ENCODE assay signal across 8 cellular contexts in the genomic region with DNA sequence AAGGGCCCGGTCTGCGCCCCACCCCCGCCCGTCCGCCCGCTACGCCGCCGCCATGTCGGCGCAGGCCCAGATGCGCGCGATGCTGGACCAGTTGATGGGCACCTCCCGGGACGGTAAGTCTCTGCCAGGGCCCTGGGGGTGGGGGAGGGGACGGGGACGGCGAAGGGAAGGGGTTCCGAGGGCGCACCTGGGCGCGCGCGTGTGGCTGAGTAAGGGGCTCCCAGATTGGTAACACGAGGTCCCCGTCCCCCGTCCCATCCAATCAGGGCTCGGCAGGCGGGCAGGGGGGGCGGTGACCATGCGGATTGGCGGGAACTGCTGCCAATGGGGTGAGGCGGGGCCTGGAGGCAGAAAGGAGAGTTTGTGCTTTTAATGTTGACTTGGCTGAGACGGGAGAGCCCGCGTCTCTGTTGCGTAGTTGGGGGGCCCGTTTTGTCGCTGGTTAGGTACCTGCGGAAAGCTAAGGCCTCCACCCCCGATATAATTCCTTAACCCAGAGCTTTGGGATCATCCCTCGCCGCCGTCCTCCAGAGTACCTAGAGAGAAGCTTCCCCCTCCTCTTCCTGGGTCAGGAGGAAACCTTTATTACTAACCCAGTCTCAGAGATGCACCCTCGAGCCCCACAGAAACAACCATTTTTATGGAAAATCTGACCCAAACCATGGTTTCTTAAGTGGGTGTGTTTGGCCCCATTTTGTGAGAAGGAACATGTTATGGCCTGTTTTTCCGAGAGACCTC. TPM values are rescaled to one million over a fixed set of nuclear protein-coding genes. Genes with fewer than 3 reads are reported as not detected.
A peak's percentile ranks its signal among the peaks of the same experiment; 100 is the strongest.
DNase-seq lines count a peak whose midpoint lies in the region; ATAC-seq and TF ChIP-seq lines count a peak whose summit lies in the region.

No MANE protein-coding gene starts in this region.

- peak overlapping the region; percentile 100 for H3K4me3 ChIP-seq in AG10803 (ENCODE audit: low read length)
- peak overlapping the region; percentile 74 to 99 (median 88) for H3K4me3 ChIP-seq in spleen

- no peaks in the 10 kb centered on the region for H3K27me3 ChIP-seq in spleen (replicated peaks in 1 of 7)

- ATAC-seq in GM19025 (IDR thresholded peaks at IDR 0.05; ENCODE audit: low read depth, unreplicated experiment) (peak; percentile 55), HG03196 (IDR thresholded peaks at IDR 0.05; ENCODE audit: unreplicated experiment) (peak; percentile 71)

- H3K4me1 ChIP-seq in spleen: peaks cover 21 to 65% (median 48%) of the 10 kb centered on the region in 6 donors

- H3K36me3 ChIP-seq in spleen: peaks cover 0 to 29% (median 2%) of the 10 kb centered on the region in 6 donors

- peak overlapping the region; percentile 96 to 100 (median 100) for H3K27ac ChIP-seq in spleen

- peak in 1 of 3 donors; percentile 28 for TF ChIP-seq POLR2A in spleen (IDR thresholded peaks at IDR 0.05)

- peak; percentile 89 for DNase-seq in AG10803 (ENCODE audit: low read depth)
- peak; percentile 97 for DNase-seq in NCI-H345 (lab: John Stamatoyannopoulos, UW)
- peak; percentile 98 for DNase-seq in activated CD4-positive, CD25-positive, alpha-beta regulatory T cell treated with anti-CD3 and anti-CD28 coated beads, Interleukin-2, amount 50 U/mL, for 16 hours (ENCODE audit: low read depth, low spot score)
- peak; percentile 97 for DNase-seq in central memory CD4-positive, alpha-beta T cell
- peak; percentile 95 for DNase-seq in iris pigment epithelial cell (ENCODE audit: low read depth)
- peak; percentile 98 for DNase-seq in spleen

- 0 to 1% (median 0%) methylated on average over 29 to 47 of the region's 47 CpGs for WGBS in spleen, 5 donors

- intact Hi-C loops in spleen (cut with DNase I; ENCODE audit: low total_unique reads): no loop called here

- TF ChIP-seq CTCF in AG10803 (conservative IDR thresholded peaks at IDR 0.05; ENCODE audit: low read length): no peak
- peak in 1 of 11 experiments; percentile 5 for TF ChIP-seq CTCF in spleen (IDR thresholded peaks at IDR 0.05 in 8 of 11, conservative IDR thresholded peaks at IDR 0.05 in 3 of 11)

- H3K9me3 ChIP-seq in spleen: no peaks in the 10 kb centered on the region

RNA-seq across cellular contexts. Expression of gene LUC7L2, which starts 0.7 kb away (rescaled TPM):
- 100 to 1,000 TPM in 1 of 7 donors, 10 to 100 TPM in 6; 75.0 to 105 (median 84.8) TPM for total RNA-seq in spleen
- 10 to 100 TPM; 34.0 to 48.4 (median 40.2) TPM for polyA plus RNA-seq in spleen

RNA-seq across cellular contexts. Expression of gene FMC1, which starts 19.2 kb away (rescaled TPM):
- 10 to 100 TPM in 3 of 7 donors, 1 to 10 TPM in 4; 4.3 to 12.9 (median 8.8) TPM for total RNA-seq in spleen
- polyA plus RNA-seq in spleen: 10 to 100 TPM; 21.2 to 26.2 (median 26.2) TPM

Comparison
In these comparisons a context has a peak if more than half of its experiments do, and no peak if none do; other contexts are left out.
1. Peak in every context shown above with its lines: DNase-seq, ATAC-seq, H3K4me3 ChIP-seq and H3K27ac ChIP-seq.